34 cellular contexts compared by ENCODE assay signal in genomic region chr1:69414574-69414973, GRCh38.
"Had no signal": no experiment of that assay in that cellular context is flagged by ENCODE, and none has a peak within 500 bp of the region (broad histone marks: within the 10 kb centered on the region; RNA-seq: fewer than 3 reads in every experiment).

No MANE protein-coding gene starts in this region.

- DNase-seq: Karpas-422, Kasumi-1, MG63, MM.1S, NCI-H1048, NCI-H1092, NCI-H1092 treated with DMSO at 0.1 percent for 48 hours, NCI-H1105, NCI-H1105 treated with DMSO at 0.1 percent for 48 hours, NCI-H1417, NCI-H1417 treated with DMSO at 0.1 percent for 48 hours, NCI-H1436, NCI-H1436 treated with DMSO at 0.1 percent for 48 hours, NCI-H146, NCI-H1694, NCI-H1694 treated with DMSO at 0.1 percent for 48 hours, NCI-H187, NCI-H187 treated with DMSO at 0.1 percent for 48 hours, NCI-H1930, NCI-H2029, NCI-H2029 treated with DMSO at 0.1 percent for 48 hours, NCI-H2081, NCI-H2081 treated with DMSO at 0.1 percent for 48 hours, NCI-H2107, NCI-H2171, NCI-H2171 treated with DMSO at 0.1 percent for 48 hours, NCI-H2227 treated with DMSO at 0.1 percent for 48 hours, NCI-H226, NCI-H345, NCI-H446, NCI-H446 treated with DMSO at 0.1 percent for 48 hours, NCI-H510A, NCI-H510A treated with DMSO at 0.1 percent for 48 hours, NCI-H524 had no signal

- H3K4me3 ChIP-seq: MG63 had no signal

- H3K9me3 ChIP-seq: MG63 had no signal

- H3K27me3 ChIP-seq: MG63 had no signal

- H3K36me3 ChIP-seq: MG63 had no signal
